In genomic region chr6:90295854-90296345, GRCh38 we compare ENCODE assay signal across 8 cellular contexts. TPM values are rescaled to one million over a fixed set of nuclear protein-coding genes. Genes with fewer than 3 reads are reported as not detected.
DNase-seq lines count a peak whose midpoint lies in the region; TF ChIP-seq lines count a peak whose summit lies in the region.

No MANE protein-coding gene starts in this region.

- peak overlapping the region; percentile 61 to 98 (median 91) for H3K27ac Mint-ChIP-seq in CD8-positive, alpha-beta memory T cell
- peak overlapping the region in 5 of 6 donors; percentile 85 to 89 (median 87) for H3K27ac Mint-ChIP-seq in immature natural killer cell

- peak overlapping the region; percentile 75 for H3K4me3 ChIP-seq in CD8-positive, alpha-beta memory T cell (ENCODE audit: low read length)
- peak overlapping the region; percentile 64 for H3K4me3 ChIP-seq in GM23248
- H3K4me3 ChIP-seq in WI38 (ENCODE audit: low read depth, low read length), result peak overlapping the region; percentile 55
- H3K4me3 ChIP-seq in cardiac fibroblast (replicated peaks in 1 of 2; ENCODE audit: low read depth in 2 of 2, low read length in 2 of 2), result peak overlapping the region; percentile 54 to 60
- H3K4me3 ChIP-seq in smooth muscle cell, result peak overlapping the region; percentile 84

- peaks cover 5 to 9% of the 10 kb centered on the region in 2 donors for H3K27me3 Mint-ChIP-seq in CD8-positive, alpha-beta memory T cell
- H3K27me3 Mint-ChIP-seq in immature natural killer cell (ENCODE audit: low read depth in 3 of 3), result peaks cover 17 to 38% (median 25%) of the 10 kb centered on the region in 3 donors

- H4K20me1 ChIP-seq in GM23248 (ENCODE audit: insufficient read depth) (no peaks in the 10 kb centered on the region), smooth muscle cell (ENCODE audit: low read depth) (peaks cover 6% of the 10 kb centered on the region)

- H3K9ac ChIP-seq in GM23248 (no peak overlapping the region), smooth muscle cell (ENCODE audit: low read depth) (peak overlapping the region; percentile 64)

- no peaks in the 10 kb centered on the region for H3K79me2 ChIP-seq in GM23248 (ENCODE audit: insufficient read depth)
- H3K79me2 ChIP-seq in smooth muscle cell (ENCODE audit: low read depth), result peaks cover 15% of the 10 kb centered on the region

- peaks cover 0 to 12% (median 0%) of the 10 kb centered on the region in 3 donors for H3K36me3 Mint-ChIP-seq in CD8-positive, alpha-beta memory T cell
- H3K36me3 Mint-ChIP-seq in immature natural killer cell, result peaks cover 0 to 2% (median 0%) of the 10 kb centered on the region in 3 donors

- CTCF ChIA-PET in CD8-positive, alpha-beta memory T cell (lab: Charles Lee), result interaction anchor here (0.7 to 2.0 kb wide), 27 partner anchors 8 to 355 kb away, joined by 3 to 17 read pairs (median 4); no protein-coding TSS in a partner anchor

- WGBS in GM23248 (ENCODE audit: low coverage in 1 of 2, low lambda C conversion rate in 2 of 2, missing lambda C conversion rate in 2 of 2), 2 experiments, result 0% methylated on average over 26 to 32 of the region's 59 CpGs
- WGBS in smooth muscle cell (ENCODE audit: low lambda C conversion rate), result 2% methylated on average over 51 of the region's 59 CpGs

- peak overlapping the region; percentile 86 to 95 (median 91) for H3K4me3 Mint-ChIP-seq in CD8-positive, alpha-beta memory T cell
- peak overlapping the region; percentile 83 to 88 (median 86) for H3K4me3 Mint-ChIP-seq in immature natural killer cell

- DNase-seq in CD8-positive, alpha-beta memory T cell, result peak; percentile 39 to 82 (median 71)
- DNase-seq in GM23248 (peak; percentile 74), NCI-H1092 treated with DMSO at 0.1 percent for 48 hours (lab: John Stamatoyannopoulos, UW) (peak; percentile 47), cardiac fibroblast (ENCODE audit: low read depth in 2 of 2) (peak; percentile 59 to 66), immature natural killer cell (peak; percentile 60 to 69 (median 65)), smooth muscle cell (lab: John Stamatoyannopoulos, UW; ENCODE audit: unreplicated experiment) (peak; percentile 18), NCI-H1048 (lab: John Stamatoyannopoulos, UW) (no peak)

- peaks cover 22 to 44% (median 31%) of the 10 kb centered on the region in 3 donors for H3K4me1 Mint-ChIP-seq in CD8-positive, alpha-beta memory T cell
- peaks cover 9 to 15% of the 10 kb centered on the region in 2 donors for H3K4me1 Mint-ChIP-seq in immature natural killer cell

- H3K27ac ChIP-seq in CD8-positive, alpha-beta memory T cell (ENCODE audit: low read depth, low read length), result peak overlapping the region; percentile 68
- H3K27ac ChIP-seq in GM23248, result no peak overlapping the region
- H3K27ac ChIP-seq in smooth muscle cell (ENCODE audit: low read depth), result peak overlapping the region; percentile 40

- H2AFZ ChIP-seq in GM23248, result peak overlapping the region; percentile 72
- peak overlapping the region; percentile 88 for H2AFZ ChIP-seq in smooth muscle cell (ENCODE audit: low read depth)

- no peaks in the 10 kb centered on the region for H3K27me3 ChIP-seq in CD8-positive, alpha-beta memory T cell (ENCODE audit: insufficient read depth, low read length, poor library complexity, severe bottlenecking)
- H3K27me3 ChIP-seq in GM23248 (replicated peaks; ENCODE audit: insufficient read depth) (peaks cover 84% of the 10 kb centered on the region), smooth muscle cell (ENCODE audit: low read depth) (peaks cover 28% of the 10 kb centered on the region)

- POLR2A ChIA-PET in CD8-positive, alpha-beta memory T cell (lab: Charles Lee), result interaction anchor here (0.6 to 2.0 kb wide), 11 partner anchors 11 to 1215 kb away, joined by 3 to 30 read pairs (median 3); partner anchors contain the start of gene PNRC1

- no peaks in the 10 kb centered on the region for H3K9me3 Mint-ChIP-seq in CD8-positive, alpha-beta memory T cell
- no peaks in the 10 kb centered on the region for H3K9me3 Mint-ChIP-seq in immature natural killer cell

- H3K4me2 ChIP-seq in GM23248 (ENCODE audit: unreplicated experiment) (peak overlapping the region; percentile 72), smooth muscle cell (peak overlapping the region; percentile 100)

- H3K9me2 ChIP-seq in GM23248 (ENCODE audit: insufficient read depth), result no peaks in the 10 kb centered on the region

- H3K9me3 ChIP-seq in CD8-positive, alpha-beta memory T cell (ENCODE audit: low read length), result no peaks in the 10 kb centered on the region
- H3K9me3 ChIP-seq in GM23248 (ENCODE audit: low read depth) (no peaks in the 10 kb centered on the region), smooth muscle cell (replicated peaks; ENCODE audit: low read depth) (no peaks in the 10 kb centered on the region)

- in situ Hi-C loops in GM23248 (cut with MboI), result no loop called here

- H3F3A ChIP-seq in GM23248 (ENCODE audit: insufficient read depth), result no peaks in the 10 kb centered on the region
- H3F3A ChIP-seq in smooth muscle cell (ENCODE audit: low read depth), result peaks cover 11% of the 10 kb centered on the region

- no peaks in the 10 kb centered on the region for H3K36me3 ChIP-seq in CD8-positive, alpha-beta memory T cell (ENCODE audit: insufficient read depth, low read length)
- H3K36me3 ChIP-seq in GM23248 (ENCODE audit: low read depth) (no peaks in the 10 kb centered on the region), smooth muscle cell (ENCODE audit: low read depth) (no peaks in the 10 kb centered on the region)

- TF ChIP-seq CTCF in WI38 (IDR thresholded peaks at IDR 0.05; ENCODE audit: low read depth, low read length) (no peak), cardiac fibroblast (IDR thresholded peaks at IDR 0.05; ENCODE audit: low read depth, low read length) (no peak), smooth muscle cell (IDR thresholded peaks at IDR 0.05; ENCODE audit: borderline replicate concordance, insufficient read depth, poor library complexity, severe bottlenecking) (no peak)

- H3K4me1 ChIP-seq in CD8-positive, alpha-beta memory T cell (ENCODE audit: insufficient read depth, low read length), result peaks cover 23% of the 10 kb centered on the region
- H3K4me1 ChIP-seq in GM23248 (ENCODE audit: insufficient read depth), result 0 out of 2 replicates have a peak, but pooled peaks cover 4% of the 10 kb centered on the region
- H3K4me1 ChIP-seq in smooth muscle cell (ENCODE audit: low read depth), result peaks cover 17% of the 10 kb centered on the region

RNA-seq across cellular contexts. Expression of gene BACH2, which starts 0.7 kb away (rescaled TPM):
- 10 to 100 TPM; 39.9 to 41.8 TPM for total RNA-seq in CD8-positive, alpha-beta memory T cell
- polyA plus RNA-seq in CD8-positive, alpha-beta memory T cell, result 7.4 TPM
- total RNA-seq in GM23248 (2014; rRNA removed; shearing (Covaris generic)), result under 0.01 TPM in 2 replicates
- polyA plus RNA-seq in GM23248 (2016; fragmentation: Nextera tagmentation; extraction: Ambion mirVana), result not detected in 2 replicates
- polyA plus RNA-seq in immature natural killer cell, result 1 to 10 TPM; 2.3 to 8.1 (median 8.0) TPM
- total RNA-seq in smooth muscle cell, result 4.3 and 4.5 TPM in 2 replicates
- polyA plus RNA-seq in smooth muscle cell, result 3.0 and 3.6 TPM in 2 replicates
